Comparison of ENCODE assay signal across 16 cellular contexts in the genomic region with DNA sequence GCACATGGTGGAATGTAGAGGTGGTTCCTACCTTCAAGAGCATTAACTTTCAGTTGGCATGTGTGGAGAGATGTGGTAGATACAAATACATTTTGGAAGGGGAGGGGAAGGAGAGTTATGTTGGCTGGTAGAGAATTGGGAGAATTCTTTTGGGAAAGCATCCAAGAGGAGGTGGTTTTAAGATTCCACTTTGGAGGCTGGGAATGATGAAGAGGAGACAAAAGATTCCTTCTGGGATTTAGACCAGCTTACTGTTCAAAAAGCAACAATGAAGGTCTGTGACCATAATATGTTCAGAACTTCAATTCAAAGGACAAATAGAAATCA.
DNase-seq lines count a peak whose midpoint lies in the region; ATAC-seq and TF ChIP-seq lines count a peak whose summit lies in the region.
"Had no signal": no experiment of that assay in that cellular context is flagged by ENCODE, and none has a peak within 500 bp of the region (broad histone marks: within the 10 kb centered on the region; RNA-seq: fewer than 3 reads in every experiment).

No MANE protein-coding gene starts in this region.

- H3K4me3 ChIP-seq in KMS-11 (IDR thresholded peaks at IDR 0.05; ENCODE audit: insufficient read depth, low read depth, low read length), result no peak overlapping the region
- H3K4me3 ChIP-seq in naive thymus-derived CD4-positive, alpha-beta T cell (ENCODE audit: low read length), result no peak overlapping the region
- H3K4me3 ChIP-seq: neural progenitor cell had no signal

- H3K4me3 Mint-ChIP-seq in activated CD4-positive, alpha-beta T cell treated with anti-CD3 and anti-CD28 coated beads, Interleukin-2, amount 10 ng/mL, durations not matched to agents 24 days and 14 days, result peak overlapping the region; percentile 31
- H3K4me3 Mint-ChIP-seq in activated T-helper 2 cell treated with anti-CD3 and anti-CD28 coated beads, Interferon-gamma antibody, Interleukin-2, Interleukin-4, amounts not matched to agents 10 μg/mL and 5 μg/mL and 100 μg/mL, durations not matched to agents 14 hours and 24 hours and 36 hours (ENCODE audit: low read depth), result peak overlapping the region; percentile 1
- peak overlapping the region; percentile 90 for H3K4me3 Mint-ChIP-seq in natural killer cell treated with Interleukin-12 subunit alpha and Interleukin-12 subunit beta and Interleukin-15 and Interleukin-18, amount 100 ng/mL, for 72 hours
- H3K4me3 Mint-ChIP-seq in naive thymus-derived CD4-positive, alpha-beta T cell, result peak overlapping the region in 1 of 10 donors; percentile 75
- H3K4me3 Mint-ChIP-seq: CD4-positive, alpha-beta T cell; neural progenitor cell had no signal

- no peaks in the 10 kb centered on the region for H3K9me3 ChIP-seq in naive thymus-derived CD4-positive, alpha-beta T cell (ENCODE audit: control insufficient read depth in 2 of 3, low read length in 3 of 3)

- H3K27me3 ChIP-seq in KMS-11 (ENCODE audit: insufficient read depth, low read depth), result no peaks in the 10 kb centered on the region
- H3K27me3 ChIP-seq in naive thymus-derived CD4-positive, alpha-beta T cell (ENCODE audit: control insufficient read depth in 2 of 2, insufficient read depth in 2 of 2, low read length in 2 of 2), result no peaks in the 10 kb centered on the region
- H3K27me3 ChIP-seq: neural progenitor cell had no signal

- no peak overlapping the region for H3K9ac ChIP-seq in KMS-11
- H3K9ac ChIP-seq: neural progenitor cell had no signal

- peaks cover 50% of the 10 kb centered on the region for H3K4me1 Mint-ChIP-seq in activated CD4-positive, alpha-beta T cell treated with anti-CD3 and anti-CD28 coated beads, Interleukin-2, amount 10 ng/mL, durations not matched to agents 24 days and 14 days
- peaks cover 61% of the 10 kb centered on the region for H3K4me1 Mint-ChIP-seq in activated T-helper 2 cell treated with anti-CD3 and anti-CD28 coated beads, Interferon-gamma antibody, Interleukin-2, Interleukin-4, amounts not matched to agents 10 μg/mL and 5 μg/mL and 100 μg/mL, durations not matched to agents 14 hours and 24 hours and 36 hours (ENCODE audit: low read depth)
- peaks cover 71 to 81% of the 10 kb centered on the region in 2 donors for H3K4me1 Mint-ChIP-seq in natural killer cell treated with Interleukin-12 subunit alpha and Interleukin-12 subunit beta and Interleukin-15 and Interleukin-18, amount 100 ng/mL, for 72 hours (ENCODE audit: low read depth in 2 of 2)
- H3K4me1 Mint-ChIP-seq in naive thymus-derived CD4-positive, alpha-beta T cell, result peaks cover 0 to 60% (median 6%) of the 10 kb centered on the region in 7 donors

- H3K36me3 ChIP-seq in KMS-11 (ENCODE audit: insufficient read depth), result no peaks in the 10 kb centered on the region
- H3K36me3 ChIP-seq in naive thymus-derived CD4-positive, alpha-beta T cell (ENCODE audit: control insufficient read depth in 2 of 3, insufficient read depth in 3 of 3, low read length in 3 of 3), result peaks cover 0 to 5% (median 0%) of the 10 kb centered on the region in 3 experiments
- H3K36me3 ChIP-seq: neural progenitor cell had no signal

- H3K27me3 Mint-ChIP-seq in activated CD4-positive, alpha-beta T cell treated with anti-CD3 and anti-CD28 coated beads, Interleukin-2, amount 10 ng/mL, durations not matched to agents 24 days and 14 days, result no peaks in the 10 kb centered on the region
- no peaks in the 10 kb centered on the region for H3K27me3 Mint-ChIP-seq in activated T-helper 2 cell treated with anti-CD3 and anti-CD28 coated beads, Interferon-gamma antibody, Interleukin-2, Interleukin-4, amounts not matched to agents 10 μg/mL and 5 μg/mL and 100 μg/mL, durations not matched to agents 14 hours and 24 hours and 36 hours (ENCODE audit: low read depth)
- no peaks in the 10 kb centered on the region for H3K27me3 Mint-ChIP-seq in natural killer cell treated with Interleukin-12 subunit alpha and Interleukin-12 subunit beta and Interleukin-15 and Interleukin-18, amount 100 ng/mL, for 72 hours
- H3K27me3 Mint-ChIP-seq in naive thymus-derived CD4-positive, alpha-beta T cell, result no peaks in the 10 kb centered on the region
- H3K27me3 Mint-ChIP-seq: CD4-positive, alpha-beta T cell had no signal

- CTCF ChIA-PET in naive thymus-derived CD4-positive, alpha-beta T cell (lab: Charles Lee), result no interaction called here

- TF ChIP-seq CTCF in KMS-11 (conservative IDR thresholded peaks at IDR 0.05; ENCODE audit: low read depth, low read length), result no peak

- no peak overlapping the region for H3K27ac ChIP-seq in KMS-11
- H3K27ac ChIP-seq in naive thymus-derived CD4-positive, alpha-beta T cell (ENCODE audit: low read depth, low read length), result no peak overlapping the region
- H3K27ac ChIP-seq: neural progenitor cell had no signal

- H2AFZ ChIP-seq in KMS-11 (ENCODE audit: low read depth), result no peak overlapping the region
- H2AFZ ChIP-seq: neural progenitor cell had no signal

- no peaks in the 10 kb centered on the region for H3K79me2 ChIP-seq in KMS-11 (ENCODE audit: insufficient read depth, low read depth)

- H3K4me1 ChIP-seq in KMS-11 (ENCODE audit: low read depth, poor library complexity, severe bottlenecking), result peaks cover 15% of the 10 kb centered on the region
- H3K4me1 ChIP-seq in naive thymus-derived CD4-positive, alpha-beta T cell (ENCODE audit: control insufficient read depth in 2 of 2, insufficient read depth in 2 of 2, low read length in 2 of 2), result peaks cover 0 to 18% of the 10 kb centered on the region in 2 donors

- no peak for ATAC-seq in natural killer cell treated with Interleukin-12 subunit alpha and Interleukin-12 subunit beta and Interleukin-15 and Interleukin-18, amount 100 ng/mL, for 72 hours
- ATAC-seq in naive thymus-derived CD4-positive, alpha-beta T cell, result no peak
- ATAC-seq: HCT116 had no signal

- H3K4me2 ChIP-seq in KMS-11, result peak overlapping the region; percentile 41
- H3K4me2 ChIP-seq: neural progenitor cell had no signal

- H3K9me3 Mint-ChIP-seq in activated CD4-positive, alpha-beta T cell treated with anti-CD3 and anti-CD28 coated beads, Interleukin-2, amount 10 ng/mL, durations not matched to agents 24 days and 14 days, result no peaks in the 10 kb centered on the region
- H3K9me3 Mint-ChIP-seq in activated T-helper 2 cell treated with anti-CD3 and anti-CD28 coated beads, Interferon-gamma antibody, Interleukin-2, Interleukin-4, amounts not matched to agents 10 μg/mL and 5 μg/mL and 100 μg/mL, durations not matched to agents 14 hours and 24 hours and 36 hours, result no peaks in the 10 kb centered on the region
- peaks cover 3% of the 10 kb centered on the region for H3K9me3 Mint-ChIP-seq in natural killer cell treated with Interleukin-12 subunit alpha and Interleukin-12 subunit beta and Interleukin-15 and Interleukin-18, amount 100 ng/mL, for 72 hours
- H3K9me3 Mint-ChIP-seq in naive thymus-derived CD4-positive, alpha-beta T cell, result peaks cover 0 to 3% (median 0%) of the 10 kb centered on the region in 11 donors
- H3K9me3 Mint-ChIP-seq: CD4-positive, alpha-beta T cell; neural progenitor cell had no signal

- H3K36me3 Mint-ChIP-seq in activated CD4-positive, alpha-beta T cell treated with anti-CD3 and anti-CD28 coated beads, Interleukin-2, amount 10 ng/mL, durations not matched to agents 24 days and 14 days (ENCODE audit: low read depth), result peaks cover 15% of the 10 kb centered on the region
- peaks cover 24% of the 10 kb centered on the region for H3K36me3 Mint-ChIP-seq in activated T-helper 2 cell treated with anti-CD3 and anti-CD28 coated beads, Interferon-gamma antibody, Interleukin-2, Interleukin-4, amounts not matched to agents 10 μg/mL and 5 μg/mL and 100 μg/mL, durations not matched to agents 14 hours and 24 hours and 36 hours (ENCODE audit: low read depth)
- peaks cover 5% of the 10 kb centered on the region for H3K36me3 Mint-ChIP-seq in natural killer cell treated with Interleukin-12 subunit alpha and Interleukin-12 subunit beta and Interleukin-15 and Interleukin-18, amount 100 ng/mL, for 72 hours
- H3K36me3 Mint-ChIP-seq in naive thymus-derived CD4-positive, alpha-beta T cell, result peaks cover 8 to 51% (median 30%) of the 10 kb centered on the region in 5 donors

- POLR2A ChIA-PET in naive thymus-derived CD4-positive, alpha-beta T cell (lab: Charles Lee), result no interaction called here

- no peak for DNase-seq in activated CD4-positive, alpha-beta T cell treated with anti-CD3 and anti-CD28 coated beads, Interleukin-2, amount 10 ng/mL, durations not matched to agents 24 days and 14 days
- no peak for DNase-seq in activated CD4-positive, alpha-beta T cell treated with anti-CD3 and anti-CD28 coated beads for 1 hour
- DNase-seq in activated T-helper 2 cell treated with anti-CD3 and anti-CD28 coated beads, Interferon-gamma antibody, Interleukin-2, Interleukin-4, amounts not matched to agents 10 μg/mL and 5 μg/mL and 100 μg/mL, durations not matched to agents 14 hours and 24 hours and 36 hours (ENCODE audit: low spot score), result no peak
- DNase-seq in natural killer cell treated with Interleukin-12 subunit alpha and Interleukin-12 subunit beta and Interleukin-15 and Interleukin-18, amount 100 ng/mL, for 72 hours (ENCODE audit: low spot score), result no peak
- DNase-seq in UCSD-AML1 (lab: John Stamatoyannopoulos, UW; ENCODE audit: unreplicated experiment) (no peak), NCI-H748 (lab: John Stamatoyannopoulos, UW; ENCODE audit: unreplicated experiment) (no peak)
- DNase-seq in naive thymus-derived CD4-positive, alpha-beta T cell, result no peak
- DNase-seq: CD4-positive, alpha-beta T cell; DND-41; Karpas-422; mammary epithelial cell; NCI-H1436; stimulated activated naive CD4-positive, alpha-beta T cell treated with Interleukin-2 at 50 U/mL for 16 hours had no signal

- H4K20me1 ChIP-seq in KMS-11 (ENCODE audit: insufficient read depth), result no peaks in the 10 kb centered on the region

- H3K27ac Mint-ChIP-seq in activated CD4-positive, alpha-beta T cell treated with anti-CD3 and anti-CD28 coated beads, Interleukin-2, amount 10 ng/mL, durations not matched to agents 24 days and 14 days, result peak overlapping the region; percentile 4
- peak overlapping the region; percentile 52 for H3K27ac Mint-ChIP-seq in activated T-helper 2 cell treated with anti-CD3 and anti-CD28 coated beads, Interferon-gamma antibody, Interleukin-2, Interleukin-4, amounts not matched to agents 10 μg/mL and 5 μg/mL and 100 μg/mL, durations not matched to agents 14 hours and 24 hours and 36 hours
- H3K27ac Mint-ChIP-seq in natural killer cell treated with Interleukin-12 subunit alpha and Interleukin-12 subunit beta and Interleukin-15 and Interleukin-18, amount 100 ng/mL, for 72 hours, result peak overlapping the region; percentile 81 to 93
- H3K27ac Mint-ChIP-seq in naive thymus-derived CD4-positive, alpha-beta T cell, result peak overlapping the region in 1 of 9 donors; percentile 8
- H3K27ac Mint-ChIP-seq: CD4-positive, alpha-beta T cell; neural progenitor cell had no signal

- intact Hi-C loops in activated CD4-positive, alpha-beta T cell treated with anti-CD3 and anti-CD28 coated beads, Interleukin-2, amount 10 ng/mL, durations not matched to agents 24 days and 14 days (cut with micrococcal nuclease), result loop anchor here (10.0 kb wide), 1 partner anchor 367 kb away; no protein-coding TSS in a partner anchor
- intact Hi-C loops in activated T-helper 2 cell treated with anti-CD3 and anti-CD28 coated beads, Interferon-gamma antibody, Interleukin-2, Interleukin-4, amounts not matched to agents 10 μg/mL and 5 μg/mL and 100 μg/mL, durations not matched to agents 14 hours and 24 hours and 36 hours (cut with micrococcal nuclease), result loop anchor here (2.0 to 5.0 kb wide), 3 partner anchors 17 to 295 kb away; partner anchors contain the start of gene FOSL2
- intact Hi-C loops in naive thymus-derived CD4-positive, alpha-beta T cell (cut with micrococcal nuclease), result loop anchor here in 1 of 2 donors (2.0 kb wide), 1 partner anchor 19 kb away; no protein-coding TSS in a partner anchor
